21 cellular contexts compared by ENCODE assay signal in the genomic region with DNA sequence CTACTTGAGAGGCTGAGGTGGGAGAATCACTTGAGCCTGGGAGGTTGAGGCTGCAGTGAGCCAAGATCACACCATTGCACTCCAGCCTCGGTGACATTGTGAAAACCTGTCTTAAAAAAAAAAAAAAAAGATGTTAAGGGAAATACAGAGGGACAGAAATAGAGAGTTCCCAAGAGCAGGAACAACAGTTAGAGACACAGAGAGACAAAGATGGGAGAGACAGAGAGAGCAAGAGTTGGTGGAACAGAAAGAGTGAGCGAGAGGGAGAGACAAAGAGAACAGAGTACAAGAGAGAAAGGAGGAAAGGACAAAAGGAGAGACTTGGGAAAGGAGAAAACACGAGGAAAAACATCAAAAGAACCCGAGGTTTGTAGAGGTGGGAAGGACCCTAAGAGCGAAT. TPM values are rescaled to one million over a fixed set of nuclear protein-coding genes. Genes with fewer than 3 reads are reported as not detected.
DNase-seq lines count a peak whose midpoint lies in the region; ATAC-seq and TF ChIP-seq lines count a peak whose summit lies in the region.
"Had no signal": no experiment of that assay in that cellular context is flagged by ENCODE, and none has a peak within 500 bp of the region (broad histone marks: within the 10 kb centered on the region; RNA-seq: fewer than 3 reads in every experiment).

No MANE protein-coding gene starts in this region.

- POLR2A ChIA-PET in activated naive CD8-positive, alpha-beta T cell treated with anti-CD3 and anti-CD28 coated beads, Interleukin-2, amount 10 ng/mL, durations not matched to agents 7 days and 5 days (lab: Charles Lee): interaction anchor here (32.3 kb wide), 1 partner anchor 33 kb away, joined by 734 read pairs; a partner anchor contains a TSS
- POLR2A ChIA-PET in CD4-positive, alpha-beta T cell (lab: Charles Lee): no interaction called here

- DNase-seq in activated T-cell treated with anti-CD3 and anti-CD28 coated beads, Interleukin-2, amount 50 U/mL, for 24 hours: no peak
- no peak for DNase-seq in activated T-cell treated with anti-CD3 and anti-CD28 coated beads, Interleukin-2, amount 50 U/mL, for 1 hour
- DNase-seq in Calu3 (no peak), neural progenitor cell (ENCODE audit: low spot score) (no peak), stomach (no peak)
- DNase-seq in activated naive CD8-positive, alpha-beta T cell treated with anti-CD3 and anti-CD28 coated beads, Interleukin-2, amount 10 ng/mL, durations not matched to agents 7 days and 5 days: no peak
- DNase-seq in CD4-positive, alpha-beta T cell: no peak
- DNase-seq: amygdala; esophagus squamous epithelium; mesenchymal stem cell; NCI-H446 treated with DMSO at 0.1 percent for 48 hours; PC-3; Right ventricle myocardium superior; stimulated activated CD4-positive, alpha-beta T cell treated with anti-CD3 and anti-CD28 coated beads, Interleukin-1b, Interleukin-23, amount 100 ng/mL, for 48 hours; thyroid gland had no signal

- H4K20me1 ChIP-seq in neural progenitor cell (ENCODE audit: low read depth): no peaks in the 10 kb centered on the region

- no peak overlapping the region for H2AFZ ChIP-seq in neural progenitor cell (replicated peaks)
- H2AFZ ChIP-seq: hepatocyte had no signal

- no peak overlapping the region for H3K27ac ChIP-seq in neural progenitor cell
- no peak overlapping the region for H3K27ac ChIP-seq in CD4-positive, alpha-beta T cell (ENCODE audit: low read depth, low read length)
- H3K27ac ChIP-seq in stomach: no peak overlapping the region
- H3K27ac ChIP-seq: C4-2B, cardiac muscle cell, thyroid gland had no signal

- no peaks in the 10 kb centered on the region for H3K9me3 ChIP-seq in neural progenitor cell (ENCODE audit: low read depth)
- H3K9me3 ChIP-seq in CD4-positive, alpha-beta T cell (ENCODE audit: control insufficient read depth, low read length): no peaks in the 10 kb centered on the region
- H3K9me3 ChIP-seq in stomach: no peaks in the 10 kb centered on the region
- H3K9me3 ChIP-seq: esophagus squamous epithelium, thyroid gland had no signal

- no peaks in the 10 kb centered on the region for H3K36me3 Mint-ChIP-seq in activated T-cell treated with anti-CD3 and anti-CD28 coated beads, Interleukin-2, amount 50 U/mL, for 24 hours (ENCODE audit: low read depth)
- H3K36me3 Mint-ChIP-seq in Calu3 (ENCODE audit: insufficient read depth, unreplicated experiment): peaks cover 35% of the 10 kb centered on the region
- H3K36me3 Mint-ChIP-seq in activated naive CD8-positive, alpha-beta T cell treated with anti-CD3 and anti-CD28 coated beads, Interleukin-2, amount 10 ng/mL, durations not matched to agents 7 days and 5 days: peaks cover 4% of the 10 kb centered on the region
- H3K36me3 Mint-ChIP-seq in neural progenitor cell: no peaks in the 10 kb centered on the region
- no peaks in the 10 kb centered on the region for H3K36me3 Mint-ChIP-seq in CD4-positive, alpha-beta T cell (ENCODE audit: low read depth)

- H3F3A ChIP-seq in neural progenitor cell (ENCODE audit: low read depth): peaks cover 21% of the 10 kb centered on the region

- H3K4me1 Mint-ChIP-seq in activated T-cell treated with anti-CD3 and anti-CD28 coated beads, Interleukin-2, amount 50 U/mL, for 24 hours (ENCODE audit: low read depth): peaks cover 76% of the 10 kb centered on the region
- peaks cover 85% of the 10 kb centered on the region for H3K4me1 Mint-ChIP-seq in Calu3 (ENCODE audit: low read depth, unreplicated experiment)
- peaks cover 76% of the 10 kb centered on the region for H3K4me1 Mint-ChIP-seq in activated naive CD8-positive, alpha-beta T cell treated with anti-CD3 and anti-CD28 coated beads, Interleukin-2, amount 10 ng/mL, durations not matched to agents 7 days and 5 days
- peaks cover 45% of the 10 kb centered on the region for H3K4me1 Mint-ChIP-seq in neural progenitor cell
- peaks cover 50% of the 10 kb centered on the region for H3K4me1 Mint-ChIP-seq in CD4-positive, alpha-beta T cell (ENCODE audit: low read depth)

- peak overlapping the region; percentile 57 for H3K4me2 ChIP-seq in neural progenitor cell
- H3K4me2 ChIP-seq: hepatocyte had no signal

- TF ChIP-seq POLR2A in stomach (IDR thresholded peaks at IDR 0.05): no peak

- H3K4me3 ChIP-seq in neural progenitor cell (no peak overlapping the region), stomach (no peak overlapping the region)
- H3K4me3 ChIP-seq: cardiac muscle cell, esophagus squamous epithelium, hepatocyte, skin epidermis, thyroid gland had no signal

- H3K9ac ChIP-seq in neural progenitor cell: no peak overlapping the region

- no peak for ATAC-seq in activated naive CD8-positive, alpha-beta T cell treated with anti-CD3 and anti-CD28 coated beads, Interleukin-2, amount 10 ng/mL, durations not matched to agents 7 days and 5 days (ENCODE audit: low read depth)
- no peak for ATAC-seq in CD4-positive, alpha-beta T cell (ENCODE audit: poor library complexity)
- no peak for ATAC-seq in GM21381 (IDR thresholded peaks at IDR 0.05; ENCODE audit: unreplicated experiment)
- ATAC-seq: activated CD4-positive, CD25-positive, alpha-beta regulatory T cell treated with anti-CD3 and anti-CD28 coated beads, Interleukin-2, amount 50 U/mL, for 24 hours; PC-3 had no signal

- intact Hi-C loops in Calu3 (cut with micrococcal nuclease; ENCODE audit: unreplicated experiment) (no loop called here), stomach (cut with DNase I; ENCODE audit: low total_unique reads) (no loop called here)
- intact Hi-C loops in CD4-positive, alpha-beta T cell (cut with DNase I, micrococcal nuclease): loop anchor here in 1 of 2 experiments (5.0 kb wide), 1 partner anchor 183 kb away; no protein-coding TSS in a partner anchor

- no peak for TF ChIP-seq EP300 in stomach (IDR thresholded peaks at IDR 0.05)

- no peaks in the 10 kb centered on the region for H3K79me2 ChIP-seq in neural progenitor cell (ENCODE audit: low read depth)
- H3K79me2 ChIP-seq: hepatocyte had no signal

- H3K36me3 ChIP-seq in neural progenitor cell (no peaks in the 10 kb centered on the region), stomach (no peaks in the 10 kb centered on the region)
- H3K36me3 ChIP-seq: cardiac muscle cell, esophagus squamous epithelium, thyroid gland had no signal

- H3K27me3 ChIP-seq in neural progenitor cell (no peaks in the 10 kb centered on the region), stomach (no peaks in the 10 kb centered on the region)
- no peaks in the 10 kb centered on the region for H3K27me3 ChIP-seq in CD4-positive, alpha-beta T cell (ENCODE audit: control insufficient read depth, insufficient read depth, low read length)
- H3K27me3 ChIP-seq: esophagus squamous epithelium, hepatocyte, thyroid gland had no signal

- peaks cover 11% of the 10 kb centered on the region for H3K27me3 Mint-ChIP-seq in activated T-cell treated with anti-CD3 and anti-CD28 coated beads, Interleukin-2, amount 50 U/mL, for 24 hours
- no peaks in the 10 kb centered on the region for H3K27me3 Mint-ChIP-seq in Calu3 (ENCODE audit: unreplicated experiment)
- H3K27me3 Mint-ChIP-seq in activated naive CD8-positive, alpha-beta T cell treated with anti-CD3 and anti-CD28 coated beads, Interleukin-2, amount 10 ng/mL, durations not matched to agents 7 days and 5 days: no peaks in the 10 kb centered on the region
- H3K27me3 Mint-ChIP-seq in neural progenitor cell (ENCODE audit: insufficient read depth, low read depth): peaks cover 11% of the 10 kb centered on the region
- no peaks in the 10 kb centered on the region for H3K27me3 Mint-ChIP-seq in CD4-positive, alpha-beta T cell

- WGBS in stomach, 5 donors: 89 to 95% (median 92%) methylated on average over 5 of the region's 5 CpGs

- CTCF ChIA-PET in Calu3 (lab: Charles Lee): interaction anchor here (3.3 kb wide), 1 partner anchor 28 kb away, joined by 13 read pairs; no protein-coding TSS in a partner anchor
- CTCF ChIA-PET in CD4-positive, alpha-beta T cell (lab: Charles Lee): no interaction called here

- no peaks in the 10 kb centered on the region for H3K9me3 Mint-ChIP-seq in activated T-cell treated with anti-CD3 and anti-CD28 coated beads, Interleukin-2, amount 50 U/mL, for 24 hours
- peaks cover 5% of the 10 kb centered on the region for H3K9me3 Mint-ChIP-seq in Calu3 (ENCODE audit: low read depth, unreplicated experiment)
- no peaks in the 10 kb centered on the region for H3K9me3 Mint-ChIP-seq in activated naive CD8-positive, alpha-beta T cell treated with anti-CD3 and anti-CD28 coated beads, Interleukin-2, amount 10 ng/mL, durations not matched to agents 7 days and 5 days
- no peaks in the 10 kb centered on the region for H3K9me3 Mint-ChIP-seq in neural progenitor cell
- H3K9me3 Mint-ChIP-seq in CD4-positive, alpha-beta T cell: no peaks in the 10 kb centered on the region

- BruUV-seq in Calu3 (replicated peaks; lab: Mats Ljungman, UMichigan): no TSS peak

- H3K4me1 ChIP-seq in neural progenitor cell (peaks cover 33% of the 10 kb centered on the region), stomach (peaks cover 11 to 75% (median 20%) of the 10 kb centered on the region in 4 donors)

- no peak overlapping the region for H3K4me3 Mint-ChIP-seq in activated T-cell treated with anti-CD3 and anti-CD28 coated beads, Interleukin-2, amount 50 U/mL, for 24 hours
- H3K4me3 Mint-ChIP-seq in Calu3 (ENCODE audit: low read depth, unreplicated experiment) (no peak overlapping the region), neural progenitor cell (no peak overlapping the region)
- H3K4me3 Mint-ChIP-seq in activated naive CD8-positive, alpha-beta T cell treated with anti-CD3 and anti-CD28 coated beads, Interleukin-2, amount 10 ng/mL, durations not matched to agents 7 days and 5 days: no peak overlapping the region
- no peak overlapping the region for H3K4me3 Mint-ChIP-seq in CD4-positive, alpha-beta T cell

- peak overlapping the region; percentile 33 for H3K27ac Mint-ChIP-seq in activated T-cell treated with anti-CD3 and anti-CD28 coated beads, Interleukin-2, amount 50 U/mL, for 24 hours
- H3K27ac Mint-ChIP-seq in Calu3 (ENCODE audit: unreplicated experiment) (peak overlapping the region; percentile 76), neural progenitor cell (no peak overlapping the region)
- peak overlapping the region; percentile 24 for H3K27ac Mint-ChIP-seq in activated naive CD8-positive, alpha-beta T cell treated with anti-CD3 and anti-CD28 coated beads, Interleukin-2, amount 10 ng/mL, durations not matched to agents 7 days and 5 days
- H3K27ac Mint-ChIP-seq in CD4-positive, alpha-beta T cell: no peak overlapping the region

- TF ChIP-seq CTCF in Calu3 (IDR thresholded peaks at IDR 0.05; ENCODE audit: unreplicated experiment): no peak
- TF ChIP-seq CTCF in neural progenitor cell (IDR thresholded peaks at IDR 0.05): no peak
- TF ChIP-seq CTCF in CD4-positive, alpha-beta T cell (IDR thresholded peaks at IDR 0.05): no peak
- no peak for TF ChIP-seq CTCF in stomach (IDR thresholded peaks at IDR 0.05)

RNA-seq across cellular contexts. Expression of a gene that starts 35.8 kb away (rescaled TPM):
- total RNA-seq in Calu3 (2022): 62.2 and 71.9 TPM in 2 replicates
- total RNA-seq in activated naive CD8-positive, alpha-beta T cell treated with anti-CD3 and anti-CD28 coated beads, Interleukin-2, amount 10 ng/mL, durations not matched to agents 7 days and 5 days: 100 to 1,000 TPM; 208 to 225 TPM
- total RNA-seq in neural progenitor cell (ENCODE audit: low replicate concordance): 0.34 and 0.50 TPM in 2 replicates
- 100 to 1,000 TPM; 167 to 182 TPM for total RNA-seq in CD4-positive, alpha-beta T cell
- total RNA-seq in stomach: 10 to 100 TPM in 4 of 5 donors, 1 to 10 TPM in 1; 7.6 to 34.7 (median 26.6) TPM
- 10 to 100 TPM; 17.7 to 39.7 (median 24.1) TPM for polyA plus RNA-seq in stomach

Comparison
In these comparisons a context has a peak if more than half of its experiments do, and no peak if none do; other contexts are left out.
1. H3K27ac Mint-ChIP-seq: peak in activated T-cell treated with anti-CD3 and anti-CD28 coated beads, Interleukin-2, amount 50 U/mL, for 24 hours (single experiment), Calu3 (single experiment) and activated naive CD8-positive, alpha-beta T cell treated with anti-CD3 and anti-CD28 coated beads, Interleukin-2, amount 10 ng/mL, durations not matched to agents 7 days and 5 days (single experiment); none in neural progenitor cell (single experiment) and CD4-positive, alpha-beta T cell (single experiment).